Comparison of ENCODE assay signal across 19 cellular contexts in genomic region chr17:7284911-7285310, GRCh38. TPM values are rescaled to one million over a fixed set of nuclear protein-coding genes. Genes with fewer than 3 reads are reported as not detected.
DNase-seq lines count a peak whose midpoint lies in the region; ATAC-seq and TF ChIP-seq lines count a peak whose summit lies in the region.
"Had no signal": no experiment of that assay in that cellular context is flagged by ENCODE, and none has a peak within 500 bp of the region (broad histone marks: within the 10 kb centered on the region; RNA-seq: fewer than 3 reads in every experiment).

No MANE protein-coding gene starts in this region.

- TF ChIP-seq POLR2A in esophagus muscularis mucosa (IDR thresholded peaks at IDR 0.05; ENCODE audit: low read depth): no peak

- H3K27me3 ChIP-seq in esophagus muscularis mucosa (peaks cover 0 to 7% (median 0%) of the 10 kb centered on the region in 4 donors), muscle layer of colon (ENCODE audit: control insufficient read depth in 1 of 2, insufficient read depth in 2 of 2, low read length in 2 of 2) (peaks cover 0 to 4% of the 10 kb centered on the region in 2 donors), psoas muscle (ENCODE audit: insufficient read depth in 3 of 3, low read length in 2 of 3) (no peaks in the 10 kb centered on the region), stomach smooth muscle (ENCODE audit: control insufficient read depth in 1 of 2, insufficient read depth in 2 of 2, low read length in 2 of 2) (no peaks in the 10 kb centered on the region)

- peaks cover 26 to 44% (median 42%) of the 10 kb centered on the region in 4 donors for H3K36me3 ChIP-seq in esophagus muscularis mucosa
- H3K36me3 ChIP-seq in muscle layer of colon (ENCODE audit: insufficient read depth, low read length): peaks cover 32% of the 10 kb centered on the region
- peaks cover 0 to 44% of the 10 kb centered on the region in 2 donors for H3K36me3 ChIP-seq in psoas muscle (ENCODE audit: insufficient read depth in 1 of 2, low read depth in 1 of 2)
- peaks cover 26 to 31% of the 10 kb centered on the region in 2 donors for H3K36me3 ChIP-seq in stomach smooth muscle (ENCODE audit: control insufficient read depth in 2 of 2, insufficient read depth in 2 of 2, low read length in 2 of 2)

- ATAC-seq in psoas muscle (no peak), HG03280 (IDR thresholded peaks at IDR 0.05; ENCODE audit: unreplicated experiment) (no peak), HG03571 (IDR thresholded peaks at IDR 0.05; ENCODE audit: unreplicated experiment) (no peak)
- ATAC-seq: A549, K562 had no signal

- no peaks in the 10 kb centered on the region for H3K9me3 ChIP-seq in esophagus muscularis mucosa
- no peaks in the 10 kb centered on the region for H3K9me3 ChIP-seq in muscle layer of colon (ENCODE audit: low read length)
- no peaks in the 10 kb centered on the region for H3K9me3 ChIP-seq in psoas muscle
- H3K9me3 ChIP-seq in stomach smooth muscle (ENCODE audit: control insufficient read depth in 2 of 2, low read length in 2 of 2): no peaks in the 10 kb centered on the region
- H3K9me3 ChIP-seq: A549, Caco-2 had no signal

- H3K9ac ChIP-seq in muscle layer of colon (ENCODE audit: low read length) (no peak overlapping the region), stomach smooth muscle (ENCODE audit: low read length in 2 of 2) (no peak overlapping the region)

- intact Hi-C loops in esophagus muscularis mucosa (cut with DNase I) (no loop called here), psoas muscle (cut with DNase I) (loop anchor here in 1 of 2 donors (5.0 kb wide), 1 partner anchor 62 kb away; no protein-coding TSS in a partner anchor)

- H3K4me1 ChIP-seq in esophagus muscularis mucosa (peaks cover 47 to 96% (median 93%) of the 10 kb centered on the region in 4 donors), muscle layer of colon (ENCODE audit: insufficient read depth, low read length) (peaks cover 32% of the 10 kb centered on the region), psoas muscle (peaks cover 28% of the 10 kb centered on the region), stomach smooth muscle (ENCODE audit: control insufficient read depth, insufficient read depth, low read length) (peaks cover 56% of the 10 kb centered on the region)

- TF ChIP-seq EP300 in esophagus muscularis mucosa (IDR thresholded peaks at IDR 0.05): no peak

- WGBS in esophagus muscularis mucosa: 92% methylated on average over 5 of the region's 16 CpGs
- 81 to 93% (median 82%) methylated on average over 16 of the region's 16 CpGs for WGBS in psoas muscle, 3 donors

- DNase-seq in esophagus muscularis mucosa (ENCODE audit: extremely low spot score) (no peak), psoas muscle (no peak)
- no peak for DNase-seq in activated effector memory CD4-positive, alpha-beta T cell treated with Interleukin-2 at 50 U/mL for 16 hours
- DNase-seq: AML-193; Caco-2; CD4-positive, alpha-beta T cell; DMS153; DMS79; GDM1; H9; IMR-90 had no signal

- TF ChIP-seq CTCF in esophagus muscularis mucosa (IDR thresholded peaks at IDR 0.05) (no peak), psoas muscle (IDR thresholded peaks at IDR 0.05) (no peak)

- peak overlapping the region in 2 of 4 donors; percentile 71 to 77 for H3K4me3 ChIP-seq in esophagus muscularis mucosa
- no peak overlapping the region for H3K4me3 ChIP-seq in muscle layer of colon (ENCODE audit: low read depth in 1 of 2, low read length in 2 of 2)
- H3K4me3 ChIP-seq in psoas muscle: no peak overlapping the region
- no peak overlapping the region for H3K4me3 ChIP-seq in stomach smooth muscle (ENCODE audit: low read length in 2 of 2)
- H3K4me3 ChIP-seq: A549, K562 had no signal

- H3K27ac ChIP-seq in esophagus muscularis mucosa (replicated peaks in 1 of 4) (peak overlapping the region; percentile 95 to 98 (median 96)), muscle layer of colon (ENCODE audit: low read depth, low read length) (peak overlapping the region; percentile 59), psoas muscle (peak overlapping the region; percentile 96), stomach smooth muscle (ENCODE audit: low read length) (peak overlapping the region; percentile 93)
- H3K27ac ChIP-seq: A549, C4-2B had no signal

RNA-seq across cellular contexts. Expression of gene SLC2A4, which starts 3.4 kb away (rescaled TPM):
- total RNA-seq in esophagus muscularis mucosa (100 to 1,000 TPM; 144 to 197 (median 157) TPM), psoas muscle (100 to 1,000 TPM in 3 of 4 donors, 10 to 100 TPM in 1; 50.9 to 257 (median 139) TPM)
- polyA plus RNA-seq in psoas muscle: 100 to 1,000 TPM in 1 of 3 donors, 10 to 100 TPM in 2; 19.4 to 127 (median 33.8) TPM
- total RNA-seq: CD4-positive, alpha-beta T cell; IMR-90 had no signal

RNA-seq across cellular contexts. Expression of gene YBX2, which starts 9.5 kb away (rescaled TPM):
- total RNA-seq in esophagus muscularis mucosa: 1 to 10 TPM; 3.6 to 8.7 (median 4.4) TPM
- total RNA-seq in psoas muscle: 1 to 10 TPM in 1 of 4 donors, under 1 TPM in 3; 0.37 to 1.0 (median 0.75) TPM
- 1 to 10 TPM in 1 of 3 donors, under 1 TPM in 2; 0.14 to 1.8 (median 0.21) TPM for polyA plus RNA-seq in psoas muscle
- total RNA-seq: IMR-90 had no signal

RNA-seq across cellular contexts. Expression of gene EIF5A, which starts 22.5 kb away (rescaled TPM):
- total RNA-seq in esophagus muscularis mucosa (100 to 1,000 TPM; 145 to 214 (median 204) TPM), psoas muscle (100 to 1,000 TPM; 293 to 730 (median 567) TPM)
- polyA plus RNA-seq in psoas muscle: 1,000 to 10,000 TPM in 1 of 3 donors, 100 to 1,000 TPM in 2; 468 to 1,107 (median 518) TPM

RNA-seq across cellular contexts. Expression of gene CLDN7, which starts 22.6 kb away (rescaled TPM):
- total RNA-seq in esophagus muscularis mucosa (1 to 10 TPM; 1.7 to 3.4 (median 2.1) TPM), psoas muscle (1 to 10 TPM in 2 of 4 donors, under 1 TPM in 1, not detected in 1; 0.57 to 1.0 (median 1.0) TPM)
- 1 to 10 TPM in 1 of 3 donors, under 1 TPM in 2; 0.48 to 1.1 (median 0.83) TPM for polyA plus RNA-seq in psoas muscle
- total RNA-seq: Daoy had no signal

RNA-seq across cellular contexts. Expression of gene GPS2, which starts 30.2 kb away (rescaled TPM):
- total RNA-seq in esophagus muscularis mucosa: 100 to 1,000 TPM in 1 of 4 donors, 10 to 100 TPM in 3; 89.6 to 112 (median 90.2) TPM
- 100 to 1,000 TPM in 1 of 4 donors, 10 to 100 TPM in 3; 71.8 to 101 (median 82.5) TPM for total RNA-seq in psoas muscle
- 100 to 1,000 TPM; 139 to 197 (median 146) TPM for polyA plus RNA-seq in psoas muscle
